In the genomic region with DNA sequence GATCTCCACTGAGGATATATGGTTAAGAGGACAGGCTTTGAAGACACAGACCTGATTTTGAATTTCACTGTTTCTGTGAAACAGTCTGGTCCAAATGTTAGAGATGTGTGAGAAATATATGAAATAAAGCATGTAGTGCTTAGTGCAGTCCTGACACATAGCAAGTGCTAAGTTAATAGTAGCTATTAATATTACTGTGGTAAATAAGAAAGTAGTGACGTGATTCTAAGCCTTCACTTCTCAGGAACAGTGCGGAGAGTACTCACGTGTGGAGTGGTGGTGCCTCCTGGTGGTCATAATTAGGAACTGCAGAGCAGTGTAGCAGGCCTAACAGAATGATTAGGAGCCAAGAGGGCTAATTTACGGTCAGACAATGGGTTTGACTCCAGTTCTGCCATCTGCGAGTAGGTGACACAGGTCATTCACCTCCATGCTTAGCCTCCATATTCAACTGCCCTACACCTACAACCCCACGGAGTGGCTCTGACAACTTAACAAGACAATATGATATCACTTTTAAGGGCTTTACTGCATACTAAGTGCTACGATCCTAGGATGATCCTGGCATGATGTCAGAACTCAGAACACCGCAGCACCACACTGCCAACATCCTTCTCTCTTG, we compare ENCODE assay signal across 9 cellular contexts.
A peak's percentile ranks its signal among the peaks of the same experiment; 100 is the strongest.
DNase-seq lines count a peak whose midpoint lies in the region; ATAC-seq and TF ChIP-seq lines count a peak whose summit lies in the region.
"Had no signal": no experiment of that assay in that cellular context is flagged by ENCODE, and none has a peak within 500 bp of the region (broad histone marks: within the 10 kb centered on the region; RNA-seq: fewer than 3 reads in every experiment).

No MANE protein-coding gene starts in this region.

- no peak for TF ChIP-seq EP300 in SK-N-SH (IDR thresholded peaks at IDR 0.05; ENCODE audit: borderline replicate concordance in 1 of 2, low read depth in 1 of 2, low read length in 1 of 2)

- H3K9me2 ChIP-seq in SK-N-SH = no peaks in the 10 kb centered on the region

- H3K4me3 ChIP-seq in SK-N-SH (ENCODE audit: low read depth in 2 of 2, low read length in 1 of 2) = no peak overlapping the region; a peak in 1 of 4 replicates
- H3K4me3 ChIP-seq in cardiac muscle cell = no peak overlapping the region
- no peak overlapping the region for H3K4me3 ChIP-seq in psoas muscle

- TF ChIP-seq CTCF in SK-N-SH (IDR thresholded peaks at IDR 0.05) = peak; percentile 98
- peak; percentile 94 for TF ChIP-seq CTCF in cardiac muscle cell (IDR thresholded peaks at IDR 0.05; ENCODE audit: low read depth, low read length)
- TF ChIP-seq CTCF in psoas muscle (IDR thresholded peaks at IDR 0.05) = peak; percentile 98

- intact Hi-C loops in psoas muscle (cut with DNase I) = loop anchor here (1.0 to 10.0 kb wide), 5 partner anchors 331 to 633 kb away; a partner anchor contains a TSS

- DNase-seq in Caki2 (ENCODE audit: low read depth) = peak; percentile 66
- DNase-seq in MV-4-11 (lab: John Stamatoyannopoulos, UW) = peak; percentile 56
- DNase-seq in SK-N-SH = peak; percentile 79
- peak; percentile 76 to 79 for DNase-seq in activated naive CD4-positive, alpha-beta T cell treated with anti-CD3 and anti-CD28 coated beads, Interleukin-2, amount 50 U/mL, for 72 hours (ENCODE audit: low spot score in 2 of 2)
- DNase-seq in cardiac muscle cell (ENCODE audit: low read depth in 1 of 2, low spot score in 1 of 2) = peak; percentile 80 to 87
- peak; percentile 53 to 72 for DNase-seq in psoas muscle

- POLR2A ChIA-PET in SK-N-SH (lab: Yijun Ruan, JAX) = interaction anchor here (0.8 kb wide), 1 partner anchor 69 kb away, joined by 3 read pairs; no protein-coding TSS in a partner anchor

- TF ChIP-seq RAD21 in SK-N-SH (IDR thresholded peaks at IDR 0.05; ENCODE audit: low read length) = peak; percentile 99

- H3K9me3 ChIP-seq in SK-N-SH (no peaks in the 10 kb centered on the region), cardiac muscle cell (ENCODE audit: low read depth) (no peaks in the 10 kb centered on the region), psoas muscle (no peaks in the 10 kb centered on the region)

- peak overlapping the region; percentile 64; the same call in 1 of the 2 replicates for H2AFZ ChIP-seq in SK-N-SH (ENCODE audit: low read depth)

- no peaks in the 10 kb centered on the region for H3K9me3 Mint-ChIP-seq in activated naive CD4-positive, alpha-beta T cell treated with anti-CD3 and anti-CD28 coated beads, Interleukin-2, amount 50 U/mL, for 72 hours

- H3K9ac ChIP-seq in SK-N-SH = no peak overlapping the region

- H4K20me1 ChIP-seq in SK-N-SH (ENCODE audit: insufficient read depth) = no peaks in the 10 kb centered on the region

- H3K4me1 ChIP-seq in SK-N-SH (ENCODE audit: control insufficient read depth in 1 of 2, insufficient read depth in 2 of 2, low read depth in 1 of 2, low read length in 1 of 2) (peaks cover 7 to 17% of the 10 kb centered on the region in 2 experiments; a peak in 3 of 4 replicates), cardiac muscle cell (ENCODE audit: low read depth) (no peaks in the 10 kb centered on the region), psoas muscle (peaks cover 15% of the 10 kb centered on the region)

- no peak overlapping the region for H3K4me2 ChIP-seq in SK-N-SH

- CTCF ChIA-PET in SK-N-SH (lab: Yijun Ruan, JAX) = interaction anchor here (0.6 to 7.6 kb wide), 48 partner anchors 10 to 629 kb away, joined by 3 to 134 read pairs (median 4); a partner anchor contains a TSS

- in situ Hi-C loops in Caki2 (cut with HindIII; ENCODE audit: low pct_unique_long_range_greater_than_20kb, low sequenced_read_pairs) = no loop called here

- no peaks in the 10 kb centered on the region for H3K79me2 ChIP-seq in SK-N-SH (ENCODE audit: insufficient read depth)

- H3K36me3 Mint-ChIP-seq in activated naive CD4-positive, alpha-beta T cell treated with anti-CD3 and anti-CD28 coated beads, Interleukin-2, amount 50 U/mL, for 72 hours = no peaks in the 10 kb centered on the region
- H3K36me3 Mint-ChIP-seq: activated naive CD8-positive, alpha-beta T cell had no signal

- ATAC-seq in GM21723 (IDR thresholded peaks at IDR 0.05; ENCODE audit: unreplicated experiment) = peak; percentile 70
- peak; percentile 93 to 96 for ATAC-seq in activated naive CD4-positive, alpha-beta T cell treated with anti-CD3 and anti-CD28 coated beads, Interleukin-2, amount 50 U/mL, for 72 hours
- peak; percentile 73 to 81 (median 76) for ATAC-seq in psoas muscle
- ATAC-seq in GM21576 (IDR thresholded peaks at IDR 0.05; ENCODE audit: unreplicated experiment) = no peak

- H3F3A ChIP-seq in SK-N-SH (replicated peaks; ENCODE audit: insufficient read depth) = no peaks in the 10 kb centered on the region

- 27% methylated on average over 8 of the region's 8 CpGs for WGBS in SK-N-SH (ENCODE audit: low lambda C conversion rate)
- WGBS in psoas muscle, 3 donors = 5 to 18% (median 7%) methylated on average over 8 of the region's 8 CpGs

- H3K27ac ChIP-seq in SK-N-SH (ENCODE audit: low read depth in 2 of 2, low read length in 1 of 2) (peak overlapping the region in 1 of 2 experiments; percentile 30; a peak in 1 of 4 replicates), cardiac muscle cell (no peak overlapping the region), psoas muscle (no peak overlapping the region)

- no peak overlapping the region for H3K27ac Mint-ChIP-seq in activated naive CD4-positive, alpha-beta T cell treated with anti-CD3 and anti-CD28 coated beads, Interleukin-2, amount 50 U/mL, for 72 hours
- H3K27ac Mint-ChIP-seq: activated naive CD8-positive, alpha-beta T cell had no signal

- no peaks in the 10 kb centered on the region for H3K36me3 ChIP-seq in SK-N-SH (replicated peaks in 1 of 2; ENCODE audit: control insufficient read depth in 1 of 2, insufficient read depth in 2 of 2, low read length in 1 of 2)
- H3K36me3 ChIP-seq in cardiac muscle cell = no peaks in the 10 kb centered on the region
- no peaks in the 10 kb centered on the region for H3K36me3 ChIP-seq in psoas muscle (ENCODE audit: insufficient read depth in 1 of 2, low read depth in 1 of 2)

- no peaks in the 10 kb centered on the region for H3K27me3 ChIP-seq in SK-N-SH (ENCODE audit: insufficient read depth)
- no peaks in the 10 kb centered on the region for H3K27me3 ChIP-seq in cardiac muscle cell
- H3K27me3 ChIP-seq in psoas muscle (ENCODE audit: insufficient read depth in 3 of 3, low read length in 2 of 3) = no peaks in the 10 kb centered on the region

TF ChIP-seq in SK-N-SH, 30 proteins besides CTCF, POLR2A, EP300 and RAD21:
- TF ChIP-seq ELF1 (IDR thresholded peaks at IDR 0.05) = no peak
- TF ChIP-seq, protein P1, sequence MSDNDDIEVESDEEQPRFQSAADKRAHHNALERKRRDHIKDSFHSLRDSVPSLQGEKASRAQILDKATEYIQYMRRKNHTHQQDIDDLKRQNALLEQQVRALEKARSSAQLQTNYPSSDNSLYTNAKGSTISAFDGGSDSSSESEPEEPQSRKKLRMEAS (IDR thresholded peaks at IDR 0.05; ENCODE audit: low read depth) = no peak
- TF ChIP-seq RXRA (IDR thresholded peaks at IDR 0.05; ENCODE audit: borderline replicate concordance, low read depth) = no peak
- TF ChIP-seq EZH2phosphoT487 (IDR thresholded peaks at IDR 0.05; ENCODE audit: borderline replicate concordance, low read depth) = no peak
- TF ChIP-seq RFX5 (IDR thresholded peaks at IDR 0.05; ENCODE audit: low read length) = no peak
- TF ChIP-seq SMC3 (IDR thresholded peaks at IDR 0.05; ENCODE audit: low read depth, low read length) = peak; percentile 99
- no peak for TF ChIP-seq TCF12 (IDR thresholded peaks at IDR 0.05)
- TF ChIP-seq JUND (IDR thresholded peaks at IDR 0.05) = no peak
- no peak for TF ChIP-seq MXI1 (IDR thresholded peaks at IDR 0.05; ENCODE audit: low read depth, low read length)
- TF ChIP-seq, protein P2, sequence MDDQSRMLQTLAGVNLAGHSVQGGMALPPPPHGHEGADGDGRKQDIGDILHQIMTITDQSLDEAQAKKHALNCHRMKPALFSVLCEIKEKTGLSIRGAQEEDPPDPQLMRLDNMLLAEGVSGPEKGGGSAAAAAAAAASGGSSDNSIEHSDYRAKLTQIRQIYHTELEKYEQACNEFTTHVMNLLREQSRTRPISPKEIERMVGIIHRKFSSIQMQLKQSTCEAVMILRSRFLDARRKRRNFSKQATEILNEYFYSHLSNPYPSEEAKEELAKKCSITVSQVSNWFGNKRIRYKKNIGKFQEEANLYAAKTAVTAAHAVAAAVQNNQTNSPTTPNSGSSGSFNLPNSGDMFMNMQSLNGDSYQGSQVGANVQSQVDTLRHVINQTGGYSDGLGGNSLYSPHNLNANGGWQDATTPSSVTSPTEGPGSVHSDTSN (IDR thresholded peaks at IDR 0.05) = no peak
- TF ChIP-seq GATA2 (CRISPR knock-in tag; IDR thresholded peaks at IDR 0.05) = no peak
- TF ChIP-seq CHD2 (IDR thresholded peaks at IDR 0.05; ENCODE audit: low read length, partially characterized antibody) = peak; percentile 23
